In the genomic region with DNA sequence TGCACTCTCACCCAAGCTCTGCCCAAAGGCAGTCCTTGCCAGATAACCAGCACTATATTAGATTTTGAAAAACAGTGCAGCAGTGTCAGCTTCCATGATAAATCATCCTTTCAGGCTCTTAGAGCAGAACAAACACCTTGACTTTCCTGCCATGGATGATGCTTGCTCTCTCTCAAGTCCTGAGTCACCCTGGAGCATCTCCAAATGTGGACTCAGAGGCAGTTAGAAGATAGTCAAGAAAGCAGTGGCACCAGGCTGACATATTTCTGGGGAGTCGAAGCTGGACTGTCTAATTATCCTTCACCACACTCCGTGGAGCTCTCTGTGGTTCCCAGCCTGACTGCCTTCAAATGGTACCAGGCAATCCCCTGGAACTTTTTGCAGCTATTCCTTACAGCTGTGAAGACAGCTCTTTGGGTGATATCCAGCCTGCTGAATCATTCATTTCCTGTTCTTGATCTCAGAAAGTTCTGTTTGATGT, we compare ENCODE assay signal across 14 cellular contexts.
DNase-seq lines count a peak whose midpoint lies in the region; ATAC-seq and TF ChIP-seq lines count a peak whose summit lies in the region.
"Had no signal": no experiment of that assay in that cellular context is flagged by ENCODE, and none has a peak within 500 bp of the region (broad histone marks: within the 10 kb centered on the region; RNA-seq: fewer than 3 reads in every experiment).

No MANE protein-coding gene starts in this region.

- no peak for TF ChIP-seq POLR2A in prostate gland (IDR thresholded peaks at IDR 0.05)

- TF ChIP-seq CTCF in AG10803 (conservative IDR thresholded peaks at IDR 0.05; ENCODE audit: low read length) = no peak
- TF ChIP-seq CTCF in fibroblast of mammary gland (conservative IDR thresholded peaks at IDR 0.05; ENCODE audit: control insufficient read depth, insufficient read depth, low read depth, low read length) = no peak
- no peak for TF ChIP-seq CTCF in prostate gland (IDR thresholded peaks at IDR 0.05)

- no peaks in the 10 kb centered on the region for H3K36me3 ChIP-seq in prostate gland
- H3K36me3 ChIP-seq: BLaER1 had no signal

- WGBS in prostate gland = 0% methylated on average over 2 of the region's 2 CpGs

- H3K4me3 ChIP-seq in AG10803 (ENCODE audit: low read length) (no peak overlapping the region), fibroblast of mammary gland (ENCODE audit: control insufficient read depth, low read depth, low read length) (no peak overlapping the region), prostate gland (no peak overlapping the region)
- H3K4me3 ChIP-seq: BLaER1 had no signal

- no peaks in the 10 kb centered on the region for H3K9me3 ChIP-seq in prostate gland

- no peak overlapping the region for H3K27ac ChIP-seq in prostate gland
- H3K27ac ChIP-seq: BLaER1 had no signal

- H3K4me1 ChIP-seq in prostate gland (replicated peaks) = no peaks in the 10 kb centered on the region

- H3K27me3 ChIP-seq in prostate gland (replicated peaks; ENCODE audit: insufficient read depth) = no peaks in the 10 kb centered on the region
- H3K27me3 ChIP-seq: BLaER1 had no signal

- intact Hi-C loops in prostate gland (cut with DNase I) = no loop called here

- ATAC-seq in HG03135 (IDR thresholded peaks at IDR 0.05; ENCODE audit: unreplicated experiment) = no peak
- no peak for ATAC-seq in GM19397 (IDR thresholded peaks at IDR 0.05; ENCODE audit: unreplicated experiment)
- ATAC-seq: HCT116 had no signal

- peak; percentile 95 for DNase-seq in AG10803 (ENCODE audit: low read depth)
- DNase-seq in RKO (ENCODE audit: low spot score) = peak; percentile 34
- DNase-seq in fibroblast of mammary gland (ENCODE audit: low read depth) = peak; percentile 99
- DNase-seq in prostate gland (ENCODE audit: low spot score) = peak; percentile 6
- no peak for DNase-seq in activated CD8-positive, alpha-beta memory T cell treated with anti-CD3 and anti-CD28 coated beads, Interleukin-2, amount 50 U/mL, for 48 hours
- DNase-seq in NCI-H1694 (lab: John Stamatoyannopoulos, UW) = no peak
- DNase-seq: activated CD8-positive, alpha-beta memory T cell treated with anti-CD3 and anti-CD28 coated beads, Interleukin-2, amount 50 U/mL, for 4 hours; effector CD4-positive, alpha-beta T cell; NCI-H2081 treated with DMSO at 0.1 percent for 48 hours; stimulated activated CD4-positive, alpha-beta T cell treated with anti-CD3 and anti-CD28 coated beads, Interleukin-4, amount 100 ng/mL, for 1 hour had no signal

Comparison
In these comparisons a context has a peak if more than half of its experiments do, and no peak if none do; other contexts are left out.
1. DNase-seq: peak in AG10803 (single experiment), RKO (single experiment), fibroblast of mammary gland (single experiment) and prostate gland (single experiment); none in activated CD8-positive, alpha-beta memory T cell treated with anti-CD3 and anti-CD28 coated beads, Interleukin-2, amount 50 U/mL, for 48 hours (single experiment) and NCI-H1694 (single experiment).